27 cellular contexts compared by ENCODE assay signal in genomic region chr5:66518753-66519152, GRCh38.
DNase-seq lines count a peak whose midpoint lies in the region; ATAC-seq, FAIRE-seq and TF ChIP-seq lines count a peak whose summit lies in the region.
"Had no signal": no experiment of that assay in that cellular context is flagged by ENCODE, and none has a peak within 500 bp of the region (broad histone marks: within the 10 kb centered on the region; RNA-seq: fewer than 3 reads in every experiment).

No MANE protein-coding gene starts in this region.

- ATAC-seq in right lobe of liver, result no peak
- ATAC-seq: activated CD8-positive, alpha-beta T cell treated with anti-CD3 and anti-CD28 coated beads for 36 hours; K562; SK-N-SH treated with all-trans-retinoic acid at 6 μM for 48 hours had no signal

- FAIRE-seq in GM12891 (lab: Jason Lieb, UNC), result no peak
- FAIRE-seq: H54, K562, RCC 7860 had no signal

- 81% methylated on average over 4 of the region's 4 CpGs for WGBS in right lobe of liver (ENCODE audit: insufficient coverage, low coverage, low lambda C conversion rate, missing lambda C conversion rate)

- TF ChIP-seq POLR2A in right lobe of liver (IDR thresholded peaks at IDR 0.05) (no peak), GM12891 (IDR thresholded peaks at IDR 0.05; ENCODE audit: low read depth, low read length) (no peak)

- no peaks in the 10 kb centered on the region for H3K4me1 ChIP-seq in right lobe of liver
- H3K4me1 ChIP-seq: ascending aorta, colonic mucosa, uterus had no signal

- no peaks in the 10 kb centered on the region for H3K36me3 ChIP-seq in right lobe of liver
- H3K36me3 ChIP-seq: ascending aorta, colonic mucosa, uterus had no signal

- in situ Hi-C loops in astrocyte of the spinal cord (cut with HindIII; ENCODE audit: low sequenced_read_pairs), result no loop called here

- H3K27ac ChIP-seq in right lobe of liver, result no peak overlapping the region
- H3K27ac ChIP-seq: 22Rv1, ascending aorta, colonic mucosa, uterus had no signal

- no peak for TF ChIP-seq CTCF in astrocyte of the spinal cord (IDR thresholded peaks at IDR 0.05; ENCODE audit: low read depth, low read length)
- no peak for TF ChIP-seq CTCF in right lobe of liver (IDR thresholded peaks at IDR 0.05)

- H3K27me3 ChIP-seq in right lobe of liver, result no peaks in the 10 kb centered on the region
- H3K27me3 ChIP-seq: ascending aorta, colonic mucosa, uterus had no signal

- intact Hi-C loops in right lobe of liver (cut with DNase I), result no loop called here

- H3K4me3 ChIP-seq in astrocyte of the spinal cord (ENCODE audit: low read depth, low read length), result no peak overlapping the region
- H3K4me3 ChIP-seq in right lobe of liver, result no peak overlapping the region
- H3K4me3 ChIP-seq: ascending aorta, colonic mucosa, K562, uterus had no signal

- DNase-seq in DMS 273 (lab: John Stamatoyannopoulos, UW; ENCODE audit: unreplicated experiment) (peak; percentile 12), DMS 273 treated with DMSO at 0.1 percent for 48 hours (lab: John Stamatoyannopoulos, UW) (no peak), astrocyte of the spinal cord (ENCODE audit: low read depth, low spot score) (peak; percentile 12), glomerular endothelial cell (ENCODE audit: extremely low read depth, low read depth, low spot score) (peak; percentile 51), pulmonary artery endothelial cell (ENCODE audit: low read depth, low spot score) (peak; percentile 77), right lobe of liver (no peak), GM12891 (ENCODE audit: insufficient read length, low spot score) (no peak), NOMO-1 treated with DMSO at 0.1 percent for 48 hours (lab: John Stamatoyannopoulos, UW; ENCODE audit: unreplicated experiment) (no peak)
- DNase-seq: activated CD4-positive, CD25-positive, alpha-beta regulatory T cell; activated CD8-positive, alpha-beta T cell treated with anti-CD3 and anti-CD28 coated beads for 36 hours; activated naive CD4-positive, alpha-beta T cell treated with anti-CD3 and anti-CD28 coated beads for 36 hours; activated T-cell treated with anti-CD3 and anti-CD28 coated beads, Interleukin-2, amount 50 U/mL, for 24 hours; AML-193; CD8-positive, alpha-beta memory T cell; colonic mucosa; DMS79; foreskin melanocyte; NCI-H1694; NCI-H2227 treated with DMSO at 0.1 percent for 48 hours; T1000; uterus had no signal

- H3K9me3 ChIP-seq in right lobe of liver, result no peaks in the 10 kb centered on the region
- H3K9me3 ChIP-seq: ascending aorta, colonic mucosa, uterus had no signal

TF ChIP-seq in GM12891, 5 proteins besides CTCF, POLR2A, EP300 and RAD21:
- no peak for TF ChIP-seq TAF1 (IDR thresholded peaks at IDR 0.05; ENCODE audit: low read depth, low read length)
- TF ChIP-seq SPI1 (IDR thresholded peaks at IDR 0.05; ENCODE audit: low read depth, low read length), result no peak
- no peak for TF ChIP-seq POLR2AphosphoS5 (IDR thresholded peaks at IDR 0.05; ENCODE audit: low read depth, low read length)
- TF ChIP-seq POU2F2 (IDR thresholded peaks at IDR 0.05; ENCODE audit: low read depth, low read length), result no peak
- TF ChIP-seq PAX5 (IDR thresholded peaks at IDR 0.05; ENCODE audit: insufficient read depth, low read length, severe bottlenecking), result no peak

Comparison
In these comparisons a context has a peak if more than half of its experiments do, and no peak if none do; other contexts are left out.
1. DNase-seq: peak in DMS 273 (single experiment), astrocyte of the spinal cord (single experiment), glomerular endothelial cell (single experiment) and pulmonary artery endothelial cell (single experiment); none in DMS 273 treated with DMSO at 0.1 percent for 48 hours (single experiment), right lobe of liver (0 of 3), GM12891 (single experiment) and NOMO-1 treated with DMSO at 0.1 percent for 48 hours (single experiment).